8 cellular contexts compared by ENCODE assay signal in genomic region chr22:17172172-17172833, GRCh38. TPM values are rescaled to one million over a fixed set of nuclear protein-coding genes. Genes with fewer than 3 reads are reported as not detected.
A peak's percentile ranks its signal among the peaks of the same experiment; 100 is the strongest.
DNase-seq lines count a peak whose midpoint lies in the region; ATAC-seq and TF ChIP-seq lines count a peak whose summit lies in the region.

No MANE protein-coding gene starts in this region.

- no peaks in the 10 kb centered on the region for H4K20me1 ChIP-seq in KMS-11 (ENCODE audit: insufficient read depth)

- H3K4me3 ChIP-seq in BE2C (ENCODE audit: low read depth, low read length) (peak overlapping the region; percentile 62), KMS-11 (IDR thresholded peaks at IDR 0.05; ENCODE audit: insufficient read depth, low read depth, low read length) (no peak overlapping the region), dorsolateral prefrontal cortex (peak overlapping the region; percentile 39 to 84 (median 71)), mononuclear cell (ENCODE audit: low read length) (peak overlapping the region; percentile 55)

- H2AFZ ChIP-seq in KMS-11 (ENCODE audit: low read depth): peak overlapping the region; percentile 79

- H3K4me2 ChIP-seq in KMS-11: peak overlapping the region; percentile 96

- DNase-seq in BE2C (no peak), dorsolateral prefrontal cortex (peak in 6 of 10 donors; percentile 18 to 86 (median 47)), NCI-H226 (no peak), NCI-H345 (lab: John Stamatoyannopoulos, UW) (no peak)
- no peak for DNase-seq in stimulated activated CD4-positive, alpha-beta T cell treated with anti-CD3 and anti-CD28 coated beads, Interleukin-1b, Interleukin-23, amount 100 ng/mL, for 48 hours

- intact Hi-C loops in dorsolateral prefrontal cortex (cut with DNase I): loop anchor here (5.0 kb wide), 4 partner anchors 55 to 330 kb away; partner anchors contain the start of gene CECR2 (in 2 of the 2)

- peak overlapping the region; percentile 56 for H3K27ac ChIP-seq in KMS-11
- H3K27ac ChIP-seq in dorsolateral prefrontal cortex: peak overlapping the region; percentile 78 to 99 (median 95)

- no peaks in the 10 kb centered on the region for H3K79me2 ChIP-seq in KMS-11 (ENCODE audit: insufficient read depth, low read depth)

- H3K27me3 ChIP-seq in BE2C: no peaks in the 10 kb centered on the region
- H3K27me3 ChIP-seq in KMS-11 (ENCODE audit: insufficient read depth, low read depth): peaks cover 13% of the 10 kb centered on the region; the same call in 1 of the 2 replicates
- H3K27me3 ChIP-seq in dorsolateral prefrontal cortex: no peaks in the 10 kb centered on the region
- H3K27me3 ChIP-seq in mononuclear cell (ENCODE audit: insufficient read depth, low read length): no peaks in the 10 kb centered on the region

- H3K9me3 ChIP-seq in BE2C (no peaks in the 10 kb centered on the region), mononuclear cell (ENCODE audit: low read depth, low read length) (no peaks in the 10 kb centered on the region)

- no peak for ATAC-seq in GM21526 (IDR thresholded peaks at IDR 0.05; ENCODE audit: low FRiP score, unreplicated experiment)

- no peak for TF ChIP-seq CTCF in BE2C (IDR thresholded peaks at IDR 0.05; ENCODE audit: low read depth, low read length)
- peak; percentile 21; the same call in 1 of the 2 replicates for TF ChIP-seq CTCF in KMS-11 (conservative IDR thresholded peaks at IDR 0.05; ENCODE audit: low read depth, low read length)
- TF ChIP-seq CTCF in dorsolateral prefrontal cortex (IDR thresholded peaks at IDR 0.05 in 54 of 56, conservative IDR thresholded peaks at IDR 0.05 in 2 of 56; ENCODE audit: low read depth in 1 of 56, partially characterized antibody in 56 of 56): no peak

- no peaks in the 10 kb centered on the region for H3K4me1 ChIP-seq in BE2C
- peaks cover 15% of the 10 kb centered on the region for H3K4me1 ChIP-seq in KMS-11 (ENCODE audit: low read depth, poor library complexity, severe bottlenecking)
- H3K4me1 ChIP-seq in mononuclear cell (ENCODE audit: insufficient read depth, low read length): peaks cover 17% of the 10 kb centered on the region

- peak overlapping the region; percentile 62; the same call in 1 of the 2 replicates for H3K9ac ChIP-seq in KMS-11

- H3K36me3 ChIP-seq in BE2C (no peaks in the 10 kb centered on the region), KMS-11 (ENCODE audit: insufficient read depth) (no peaks in the 10 kb centered on the region)

RNA-seq across cellular contexts. Expression of gene HDHD5, which starts 13.2 kb away (rescaled TPM):
- polyA plus RNA-seq in BE2C (2012; ENCODE audit: insufficient read depth, insufficient read length, low read depth): 188 TPM
- total RNA-seq in dorsolateral prefrontal cortex: 10 to 100 TPM; 13.5 to 28.7 (median 21.8) TPM
- total RNA-seq in mononuclear cell: 12.5 TPM

RNA-seq across cellular contexts. Expression of gene ADA2, which starts 46.9 kb away (rescaled TPM):
- polyA plus RNA-seq in BE2C (2012; ENCODE audit: insufficient read depth, insufficient read length, low read depth): 1.2 TPM
- total RNA-seq in dorsolateral prefrontal cortex (10 to 100 TPM in 94 of 120 experiments, 1 to 10 TPM in 26; 5.2 to 20.6 (median 12.1) TPM), mononuclear cell (74.0 TPM)

RNA-seq across cellular contexts. Expression of gene TMEM121B, which starts 51.1 kb away (rescaled TPM):
- 2.6 TPM for polyA plus RNA-seq in BE2C (2012; ENCODE audit: insufficient read depth, insufficient read length, low read depth)
- total RNA-seq in dorsolateral prefrontal cortex: 10 to 100 TPM in 114 of 120 experiments, 1 to 10 TPM in 6; 5.0 to 22.9 (median 14.6) TPM
- 1.3 TPM for total RNA-seq in mononuclear cell

Comparison
In these comparisons a context has a peak if more than half of its experiments do, and no peak if none do; other contexts are left out.
1. DNase-seq: peak in dorsolateral prefrontal cortex (6 of 10); none in BE2C (single experiment), NCI-H226 (single experiment), NCI-H345 (single experiment) and stimulated activated CD4-positive, alpha-beta T cell treated with anti-CD3 and anti-CD28 coated beads, Interleukin-1b, Interleukin-23, amount 100 ng/mL, for 48 hours (single experiment).